In genomic region chr3:13885704-13886010, GRCh38 we compare ENCODE assay signal across 11 cellular contexts. TPM values are rescaled to one million over a fixed set of nuclear protein-coding genes. Genes with fewer than 3 reads are reported as not detected.
DNase-seq lines count a peak whose midpoint lies in the region; ATAC-seq and TF ChIP-seq lines count a peak whose summit lies in the region.
"Had no signal": no experiment of that assay in that cellular context is flagged by ENCODE, and none has a peak within 500 bp of the region (broad histone marks: within the 10 kb centered on the region; RNA-seq: fewer than 3 reads in every experiment).

No MANE protein-coding gene starts in this region.

- 40% methylated on average over 8 of the region's 8 CpGs for WGBS in esophagus muscularis mucosa

- H3K9me3 ChIP-seq in Panc1 (ENCODE audit: control insufficient read depth, insufficient read depth, low read depth, low read length) (no peaks in the 10 kb centered on the region), esophagus muscularis mucosa (peaks cover 0 to 9% (median 6%) of the 10 kb centered on the region in 4 donors)

- H3K27me3 Mint-ChIP-seq in activated CD8-positive, alpha-beta T cell treated with anti-CD3 and anti-CD28 coated beads for 36 hours: peaks cover 18% of the 10 kb centered on the region
- H3K27me3 Mint-ChIP-seq in activated CD8-positive, alpha-beta T cell treated with anti-CD3 and anti-CD28 coated beads, Interleukin-2, amount 10 ng/mL, durations not matched to agents 7 days and 5 days (ENCODE audit: low read depth): peaks cover 40% of the 10 kb centered on the region
- H3K27me3 Mint-ChIP-seq in type B pancreatic cell: peaks cover 78% of the 10 kb centered on the region

- TF ChIP-seq EP300 in esophagus muscularis mucosa (IDR thresholded peaks at IDR 0.05): no peak

- CTCF ChIA-PET in activated CD8-positive, alpha-beta T cell treated with anti-CD3 and anti-CD28 coated beads for 36 hours (lab: Charles Lee): interaction anchor here (0.9 to 16.6 kb wide), 12 partner anchors 9 to 229 kb away, joined by 3 to 383 read pairs (median 4); no protein-coding TSS in a partner anchor
- CTCF ChIA-PET in activated CD8-positive, alpha-beta T cell treated with anti-CD3 and anti-CD28 coated beads, Interleukin-2, amount 10 ng/mL, durations not matched to agents 7 days and 5 days (lab: Charles Lee): interaction anchor here (1.1 to 16.8 kb wide), 9 partner anchors 10 to 293 kb away, joined by 3 to 387 read pairs (median 5); partner anchors contain the start of genes LSM3 and XPC
- CTCF ChIA-PET in Panc1 (lab: Charles Lee): interaction anchor here (0.6 to 3.3 kb wide), 3 partner anchors 117 to 231 kb away, joined by 3 to 23 read pairs (median 18); no protein-coding TSS in a partner anchor

- TF ChIP-seq POLR2A in esophagus muscularis mucosa (IDR thresholded peaks at IDR 0.05; ENCODE audit: low read depth): no peak

- POLR2A ChIA-PET in activated CD8-positive, alpha-beta T cell treated with anti-CD3 and anti-CD28 coated beads for 36 hours (lab: Charles Lee): no interaction called here
- POLR2A ChIA-PET in activated CD8-positive, alpha-beta T cell treated with anti-CD3 and anti-CD28 coated beads, Interleukin-2, amount 10 ng/mL, durations not matched to agents 7 days and 5 days (lab: Charles Lee): no interaction called here
- POLR2A ChIA-PET in Panc1 (lab: Charles Lee): no interaction called here

- no TSS peak for BruUV-seq in Panc1 (replicated peaks; lab: Mats Ljungman, UMichigan)

- H3K27ac Mint-ChIP-seq in activated CD8-positive, alpha-beta T cell treated with anti-CD3 and anti-CD28 coated beads for 36 hours: no peak overlapping the region
- H3K27ac Mint-ChIP-seq in activated CD8-positive, alpha-beta T cell treated with anti-CD3 and anti-CD28 coated beads, Interleukin-2, amount 10 ng/mL, durations not matched to agents 7 days and 5 days: no peak overlapping the region
- no peak overlapping the region for H3K27ac Mint-ChIP-seq in type B pancreatic cell
- H3K27ac Mint-ChIP-seq: CD14-positive monocyte had no signal

- H3K4me1 ChIP-seq in Panc1 (ENCODE audit: control insufficient read depth, insufficient read depth, low read length) (no peaks in the 10 kb centered on the region), esophagus muscularis mucosa (peaks cover 2 to 3% (median 2%) of the 10 kb centered on the region in 4 donors)

- no peak for DNase-seq in activated CD8-positive, alpha-beta T cell treated with anti-CD3 and anti-CD28 coated beads for 36 hours
- DNase-seq in activated CD8-positive, alpha-beta T cell treated with anti-CD3 and anti-CD28 coated beads, Interleukin-2, amount 10 ng/mL, durations not matched to agents 7 days and 5 days: no peak
- DNase-seq in Panc1 (ENCODE audit: low read depth, low spot score) (no peak), esophagus muscularis mucosa (ENCODE audit: extremely low spot score) (peak; percentile 45), type B pancreatic cell (ENCODE audit: extremely low spot score, unreplicated experiment) (no peak), AML-193 (lab: John Stamatoyannopoulos, UW) (no peak)
- DNase-seq in activated CD4-positive, alpha-beta T cell treated with anti-CD3 and anti-CD28 coated beads for 48 hours: no peak
- DNase-seq: GDM1, SIG-M5 had no signal

- no peak overlapping the region for H3K4me3 Mint-ChIP-seq in activated CD8-positive, alpha-beta T cell treated with anti-CD3 and anti-CD28 coated beads for 36 hours
- H3K4me3 Mint-ChIP-seq in activated CD8-positive, alpha-beta T cell treated with anti-CD3 and anti-CD28 coated beads, Interleukin-2, amount 10 ng/mL, durations not matched to agents 7 days and 5 days: no peak overlapping the region
- H3K4me3 Mint-ChIP-seq in type B pancreatic cell: no peak overlapping the region

- H3K9me3 Mint-ChIP-seq in activated CD8-positive, alpha-beta T cell treated with anti-CD3 and anti-CD28 coated beads for 36 hours: no peaks in the 10 kb centered on the region
- H3K9me3 Mint-ChIP-seq in activated CD8-positive, alpha-beta T cell treated with anti-CD3 and anti-CD28 coated beads, Interleukin-2, amount 10 ng/mL, durations not matched to agents 7 days and 5 days (ENCODE audit: insufficient read depth): peaks cover 2% of the 10 kb centered on the region
- H3K9me3 Mint-ChIP-seq in type B pancreatic cell: no peaks in the 10 kb centered on the region

- H3K36me3 ChIP-seq in Panc1 (ENCODE audit: control insufficient read depth, insufficient read depth, low read length): no peaks in the 10 kb centered on the region
- H3K36me3 ChIP-seq in esophagus muscularis mucosa: no peaks in the 10 kb centered on the region

- in situ Hi-C loops in Panc1 (cut with HindIII; ENCODE audit: low pct_unique_long_range_greater_than_20kb, low sequenced_read_pairs): no loop called here

- no peak overlapping the region for H3K27ac ChIP-seq in Panc1 (ENCODE audit: low read length)
- no peak overlapping the region for H3K27ac ChIP-seq in esophagus muscularis mucosa (replicated peaks in 1 of 4)

- ATAC-seq in activated CD8-positive, alpha-beta T cell treated with anti-CD3 and anti-CD28 coated beads for 36 hours: no peak
- no peak for ATAC-seq in activated CD8-positive, alpha-beta T cell treated with anti-CD3 and anti-CD28 coated beads, Interleukin-2, amount 10 ng/mL, durations not matched to agents 7 days and 5 days
- ATAC-seq in Panc1 (no peak), GM19463 (IDR thresholded peaks at IDR 0.05; ENCODE audit: unreplicated experiment) (no peak)

- peak; percentile 5 for TF ChIP-seq CTCF in activated CD8-positive, alpha-beta T cell treated with anti-CD3 and anti-CD28 coated beads for 36 hours (IDR thresholded peaks at IDR 0.05)
- TF ChIP-seq CTCF in Panc1 (IDR thresholded peaks at IDR 0.05) (peak; percentile 60), esophagus muscularis mucosa (IDR thresholded peaks at IDR 0.05) (no peak), type B pancreatic cell (conservative IDR thresholded peaks at IDR 0.05) (peak; percentile 6)

- peaks cover 4% of the 10 kb centered on the region for H3K4me1 Mint-ChIP-seq in activated CD8-positive, alpha-beta T cell treated with anti-CD3 and anti-CD28 coated beads for 36 hours (ENCODE audit: low read depth)
- peaks cover 12% of the 10 kb centered on the region for H3K4me1 Mint-ChIP-seq in activated CD8-positive, alpha-beta T cell treated with anti-CD3 and anti-CD28 coated beads, Interleukin-2, amount 10 ng/mL, durations not matched to agents 7 days and 5 days (ENCODE audit: low read depth)
- H3K4me1 Mint-ChIP-seq in type B pancreatic cell (ENCODE audit: unreplicated experiment): no peaks in the 10 kb centered on the region
- H3K4me1 Mint-ChIP-seq: CD14-positive monocyte had no signal

- H3K27me3 ChIP-seq in Panc1 (ENCODE audit: control insufficient read depth, insufficient read depth, low read length) (peaks cover 5% of the 10 kb centered on the region), esophagus muscularis mucosa (peaks cover 0 to 60% (median 10%) of the 10 kb centered on the region in 4 donors)

- H3K4me3 ChIP-seq in Panc1 (ENCODE audit: low read depth in 2 of 2, low read length in 2 of 2): no peak overlapping the region
- H3K4me3 ChIP-seq in esophagus muscularis mucosa: no peak overlapping the region

- intact Hi-C loops in activated CD8-positive, alpha-beta T cell treated with anti-CD3 and anti-CD28 coated beads for 36 hours (cut with micrococcal nuclease): loop anchor here (2.0 to 10.0 kb wide), 2 partner anchors 227 to 401 kb away; partner anchors contain the start of gene HDAC11
- intact Hi-C loops in Panc1 (cut with micrococcal nuclease; ENCODE audit: unreplicated experiment): loop anchor here (1.0 kb wide), 1 partner anchor 228 kb away; no protein-coding TSS in a partner anchor
- intact Hi-C loops in esophagus muscularis mucosa (cut with DNase I): loop anchor here (10.0 kb wide), 1 partner anchor 391 kb away; no protein-coding TSS in a partner anchor

- no peaks in the 10 kb centered on the region for H3K36me3 Mint-ChIP-seq in activated CD8-positive, alpha-beta T cell treated with anti-CD3 and anti-CD28 coated beads for 36 hours (ENCODE audit: low read depth)
- peaks cover 4% of the 10 kb centered on the region for H3K36me3 Mint-ChIP-seq in activated CD8-positive, alpha-beta T cell treated with anti-CD3 and anti-CD28 coated beads, Interleukin-2, amount 10 ng/mL, durations not matched to agents 7 days and 5 days (ENCODE audit: low read depth)
- H3K36me3 Mint-ChIP-seq in type B pancreatic cell: no peaks in the 10 kb centered on the region
- H3K36me3 Mint-ChIP-seq: CD14-positive monocyte had no signal

RNA-seq across cellular contexts. Expression of gene WNT7A, which starts 5.8 kb away (rescaled TPM):
- under 1 TPM in 1 of 2 experiments, not detected in 1; 0.09 TPM for total RNA-seq in activated CD8-positive, alpha-beta T cell treated with anti-CD3 and anti-CD28 coated beads for 36 hours
- total RNA-seq in activated CD8-positive, alpha-beta T cell treated with anti-CD3 and anti-CD28 coated beads, Interleukin-2, amount 10 ng/mL, durations not matched to agents 7 days and 5 days: not detected
- total RNA-seq in Panc1 (2021; ENCODE audit: unreplicated experiment): not detected
- not detected for polyA plus RNA-seq in Panc1 (2012; ENCODE audit: insufficient read length)
- not detected for total RNA-seq in esophagus muscularis mucosa
- total RNA-seq in type B pancreatic cell (ENCODE audit: low replicate concordance): 3.4 and 15.1 TPM in 2 replicates
- polyA plus RNA-seq: CD14-positive monocyte had no signal

Comparison
In these comparisons a context has a peak if more than half of its experiments do, and no peak if none do; other contexts are left out.
1. CTCF ChIP-seq: peak in activated CD8-positive, alpha-beta T cell treated with anti-CD3 and anti-CD28 coated beads for 36 hours (single experiment), Panc1 (single experiment) and type B pancreatic cell (single experiment); none in esophagus muscularis mucosa (0 of 3).